Comparison of ENCODE assay signal across 15 cellular contexts in the genomic region with DNA sequence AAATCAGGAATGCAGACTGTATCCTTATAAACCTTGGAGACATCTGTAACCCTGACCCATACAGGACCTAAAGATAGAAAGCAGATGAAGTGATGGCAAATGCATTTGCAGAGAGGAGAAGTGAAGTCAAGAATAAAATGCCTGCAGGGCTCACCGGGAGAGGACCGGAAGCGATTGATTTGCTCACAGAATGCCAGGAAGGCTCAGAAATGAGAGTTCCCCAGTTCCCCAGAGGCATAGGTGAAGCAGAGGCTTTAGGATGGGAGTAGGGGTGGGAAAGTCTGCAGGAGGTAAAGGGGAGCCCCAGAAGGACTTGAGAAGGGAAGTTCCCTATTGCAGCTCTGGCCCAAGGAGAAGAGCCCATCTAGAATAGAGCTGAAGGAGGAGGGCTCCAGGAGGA.
DNase-seq lines count a peak whose midpoint lies in the region; ATAC-seq and TF ChIP-seq lines count a peak whose summit lies in the region.
"Had no signal": no experiment of that assay in that cellular context is flagged by ENCODE, and none has a peak within 500 bp of the region (broad histone marks: within the 10 kb centered on the region; RNA-seq: fewer than 3 reads in every experiment).

No MANE protein-coding gene starts in this region.

- peak overlapping the region; percentile 29 for H3K27ac ChIP-seq in CD4-positive, CD25-positive, alpha-beta regulatory T cell (ENCODE audit: insufficient read depth, low read length, poor library complexity, severe bottlenecking)
- H3K27ac ChIP-seq: breast epithelium, psoas muscle, upper lobe of right lung, WERI-Rb-1 had no signal

- peaks cover 8% of the 10 kb centered on the region for H3K36me3 ChIP-seq in CD4-positive, CD25-positive, alpha-beta regulatory T cell (ENCODE audit: control insufficient read depth, insufficient read depth, low read length)
- H3K36me3 ChIP-seq in H7 (replicated peaks; ENCODE audit: control insufficient read depth, insufficient read depth, low read length): no peaks in the 10 kb centered on the region
- H3K36me3 ChIP-seq in adipocyte (ENCODE audit: control insufficient read depth, insufficient read depth, low read length, severe bottlenecking): no peaks in the 10 kb centered on the region
- H3K36me3 ChIP-seq: breast epithelium, gastroesophageal sphincter, upper lobe of right lung, WERI-Rb-1 had no signal

- peaks cover 0 to 11% (median 0%) of the 10 kb centered on the region in 7 donors for H3K9me3 Mint-ChIP-seq in CD4-positive, CD25-positive, alpha-beta regulatory T cell
- H3K9me3 Mint-ChIP-seq in naive thymus-derived CD8-positive, alpha-beta T cell: peaks cover 0 to 17% (median 10%) of the 10 kb centered on the region in 9 donors

- DNase-seq in CD4-positive, CD25-positive, alpha-beta regulatory T cell: no peak
- peak; percentile 18 for DNase-seq in H7
- DNase-seq in adipocyte (ENCODE audit: low read depth): peak; percentile 35
- no peak for DNase-seq in naive thymus-derived CD8-positive, alpha-beta T cell
- DNase-seq in erythroblast (lab: John Stamatoyannopoulos, UW): no peak
- DNase-seq in NCI-H2029 treated with DMSO at 0.1 percent for 48 hours (lab: John Stamatoyannopoulos, UW): no peak
- DNase-seq in DMS79 treated with DMSO at 0.1 percent for 48 hours (lab: John Stamatoyannopoulos, UW): no peak
- DNase-seq: C1 segment of cervical spinal cord, midbrain, psoas muscle, upper lobe of right lung, WERI-Rb-1 had no signal

- H3K27ac Mint-ChIP-seq in CD4-positive, CD25-positive, alpha-beta regulatory T cell: peak overlapping the region; percentile 68 to 98 (median 89)
- peak overlapping the region; percentile 69 to 98 (median 96) for H3K27ac Mint-ChIP-seq in naive thymus-derived CD8-positive, alpha-beta T cell

- peak overlapping the region in 3 of 4 donors; percentile 7 to 84 (median 47) for H3K4me3 Mint-ChIP-seq in CD4-positive, CD25-positive, alpha-beta regulatory T cell
- H3K4me3 Mint-ChIP-seq in naive thymus-derived CD8-positive, alpha-beta T cell: peak overlapping the region; percentile 26 to 100 (median 56)

- peaks cover 47 to 76% (median 58%) of the 10 kb centered on the region in 4 donors for H3K4me1 Mint-ChIP-seq in CD4-positive, CD25-positive, alpha-beta regulatory T cell
- peaks cover 37 to 79% (median 66%) of the 10 kb centered on the region in 4 donors for H3K4me1 Mint-ChIP-seq in naive thymus-derived CD8-positive, alpha-beta T cell

- no peaks in the 10 kb centered on the region for H3K27me3 ChIP-seq in CD4-positive, CD25-positive, alpha-beta regulatory T cell (ENCODE audit: control insufficient read depth, insufficient read depth, low read length)
- H3K27me3 ChIP-seq in H7 (ENCODE audit: control insufficient read depth, insufficient read depth, low read length) (no peaks in the 10 kb centered on the region), adipocyte (replicated peaks; ENCODE audit: control insufficient read depth, insufficient read depth, low read length) (no peaks in the 10 kb centered on the region)
- H3K27me3 ChIP-seq: breast epithelium, gastroesophageal sphincter, upper lobe of right lung had no signal

- no peaks in the 10 kb centered on the region for H3K27me3 Mint-ChIP-seq in CD4-positive, CD25-positive, alpha-beta regulatory T cell
- no peaks in the 10 kb centered on the region for H3K27me3 Mint-ChIP-seq in naive thymus-derived CD8-positive, alpha-beta T cell

- no peak for ATAC-seq in CD4-positive, CD25-positive, alpha-beta regulatory T cell (ENCODE audit: low read depth in 2 of 2)
- ATAC-seq in naive thymus-derived CD8-positive, alpha-beta T cell: no peak
- no peak for ATAC-seq in HG03108 (IDR thresholded peaks at IDR 0.05; ENCODE audit: unreplicated experiment)
- ATAC-seq: psoas muscle, upper lobe of right lung had no signal

- peaks cover 55% of the 10 kb centered on the region for H3K4me1 ChIP-seq in CD4-positive, CD25-positive, alpha-beta regulatory T cell (ENCODE audit: control insufficient read depth, insufficient read depth, low read length, poor library complexity, severe bottlenecking)
- H3K4me1 ChIP-seq in adipocyte (ENCODE audit: control insufficient read depth, insufficient read depth, low read length): peaks cover 21% of the 10 kb centered on the region
- H3K4me1 ChIP-seq: breast epithelium had no signal

- peak overlapping the region; percentile 88 for H3K4me3 ChIP-seq in CD4-positive, CD25-positive, alpha-beta regulatory T cell (ENCODE audit: low read depth, low read length)
- H3K4me3 ChIP-seq in H7 (ENCODE audit: insufficient read depth, low read depth, low read length): no peak overlapping the region
- H3K4me3 ChIP-seq in adipocyte (ENCODE audit: low read length): no peak overlapping the region
- H3K4me3 ChIP-seq: breast epithelium, gastroesophageal sphincter, psoas muscle, upper lobe of right lung had no signal

- H3K9me3 ChIP-seq in CD4-positive, CD25-positive, alpha-beta regulatory T cell (ENCODE audit: control insufficient read depth in 2 of 2, low read length in 2 of 2): peaks cover 0 to 2% of the 10 kb centered on the region in 2 experiments
- no peaks in the 10 kb centered on the region for H3K9me3 ChIP-seq in adipocyte (ENCODE audit: control insufficient read depth, low read length)
- H3K9me3 ChIP-seq: breast epithelium, gastroesophageal sphincter, psoas muscle, upper lobe of right lung had no signal

- no peak overlapping the region for H3K9ac ChIP-seq in adipocyte (ENCODE audit: low read length)

- POLR2A ChIA-PET in naive thymus-derived CD8-positive, alpha-beta T cell (lab: Charles Lee): interaction anchor here (2.7 kb wide), 1 partner anchor 13 kb away, joined by 16 read pairs; no protein-coding TSS in a partner anchor

- H3K36me3 Mint-ChIP-seq in CD4-positive, CD25-positive, alpha-beta regulatory T cell: peaks cover 19% of the 10 kb centered on the region
- H3K36me3 Mint-ChIP-seq in naive thymus-derived CD8-positive, alpha-beta T cell: peaks cover 0 to 20% (median 12%) of the 10 kb centered on the region in 3 donors

- no peak for TF ChIP-seq POLR2A in erythroblast (IDR thresholded peaks at IDR 0.05; ENCODE audit: low read length)

Comparison
In these comparisons a context has a peak if more than half of its experiments do, and no peak if none do; other contexts are left out.
1. DNase-seq: peak in H7 (single experiment) and adipocyte (single experiment); none in CD4-positive, CD25-positive, alpha-beta regulatory T cell (0 of 3), naive thymus-derived CD8-positive, alpha-beta T cell (0 of 10), erythroblast (0 of 2), NCI-H2029 treated with DMSO at 0.1 percent for 48 hours (single experiment) and DMS79 treated with DMSO at 0.1 percent for 48 hours (single experiment).